Comparison of ENCODE assay signal across 13 cellular contexts in genomic region chr22:45757068-45757467, GRCh38.
DNase-seq lines count a peak whose midpoint lies in the region; ATAC-seq, FAIRE-seq and TF ChIP-seq lines count a peak whose summit lies in the region.
"Had no signal": no experiment of that assay in that cellular context is flagged by ENCODE, and none has a peak within 500 bp of the region (broad histone marks: within the 10 kb centered on the region; RNA-seq: fewer than 3 reads in every experiment).

No MANE protein-coding gene starts in this region.

- H3K4me2 ChIP-seq in astrocyte (ENCODE audit: low read length), result peak overlapping the region; percentile 46
- peak overlapping the region; percentile 6 for H3K4me2 ChIP-seq in trophoblast cell (ENCODE audit: low read length)

- no peak overlapping the region for H3K18ac ChIP-seq in trophoblast cell (ENCODE audit: low read length)

- peaks cover 9% of the 10 kb centered on the region for H3K4me1 ChIP-seq in astrocyte (ENCODE audit: insufficient read depth, low read length)
- peaks cover 2 to 12% of the 10 kb centered on the region in 2 experiments for H3K4me1 ChIP-seq in trophoblast cell (ENCODE audit: control insufficient read depth in 1 of 2, insufficient read depth in 2 of 2, low read length in 2 of 2)

- H3K27me3 Mint-ChIP-seq in astrocyte (ENCODE audit: low read depth, unreplicated experiment), result no peaks in the 10 kb centered on the region
- H3K27me3 Mint-ChIP-seq: activated T-helper 17 cell treated with anti-CD3 and anti-CD28 coated beads, Interleukin-2, amount 50 U/mL, for 72 hours; B cell; effector memory CD8-positive, alpha-beta T cell had no signal

- H4K12ac ChIP-seq in trophoblast cell (ENCODE audit: low read depth, low read length), result no peak overlapping the region

- H2BK5ac ChIP-seq in trophoblast cell (ENCODE audit: low read depth, low read length, poor library complexity), result no peak overlapping the region

- H3K79me1 ChIP-seq in trophoblast cell (ENCODE audit: low read length), result peaks cover 2% of the 10 kb centered on the region

- H3K79me2 ChIP-seq in astrocyte (ENCODE audit: insufficient read depth, low read length) (peaks cover 43% of the 10 kb centered on the region), trophoblast cell (ENCODE audit: control insufficient read depth, insufficient read depth, low read length, poor library complexity) (peaks cover 2% of the 10 kb centered on the region)

- H3K9me3 ChIP-seq in astrocyte (ENCODE audit: insufficient read depth, low read depth, low read length), result no peaks in the 10 kb centered on the region
- H3K9me3 ChIP-seq in trophoblast cell (ENCODE audit: insufficient read depth, low read depth, low read length), result no peaks in the 10 kb centered on the region
- H3K9me3 ChIP-seq: mucosa of descending colon had no signal

- H3K9me3 Mint-ChIP-seq in astrocyte (ENCODE audit: unreplicated experiment), result no peaks in the 10 kb centered on the region
- H3K9me3 Mint-ChIP-seq: activated T-helper 17 cell treated with anti-CD3 and anti-CD28 coated beads, Interleukin-2, amount 50 U/mL, for 72 hours; effector memory CD8-positive, alpha-beta T cell had no signal

- H3K4me1 Mint-ChIP-seq in astrocyte (ENCODE audit: low read depth, unreplicated experiment), result peaks cover 8% of the 10 kb centered on the region

- H2BK12ac ChIP-seq in trophoblast cell (ENCODE audit: low read length), result no peak overlapping the region

- no CpG with 5 or more reads among the region's 14 CpGs for WGBS in trophoblast cell (ENCODE audit: extremely low coverage, insufficient coverage, insufficient read length)

- H4K8ac ChIP-seq in trophoblast cell (ENCODE audit: low read depth, low read length), result no peak overlapping the region

- H3K4ac ChIP-seq in trophoblast cell (ENCODE audit: low read depth, low read length), result no peak overlapping the region

- no peak overlapping the region for H3K14ac ChIP-seq in trophoblast cell (ENCODE audit: low read length)

- ATAC-seq in GM18870 (IDR thresholded peaks at IDR 0.05; ENCODE audit: unreplicated experiment) (no peak), GM18520 (IDR thresholded peaks at IDR 0.05; ENCODE audit: unreplicated experiment) (no peak)
- ATAC-seq: activated T-helper 17 cell treated with anti-CD3 and anti-CD28 coated beads, Interleukin-2, amount 50 U/mL, for 72 hours; effector memory CD8-positive, alpha-beta T cell; mucosa of descending colon had no signal

- no peaks in the 10 kb centered on the region for H3K27me3 ChIP-seq in astrocyte (ENCODE audit: insufficient read depth, low read length)
- H3K27me3 ChIP-seq in trophoblast cell (ENCODE audit: insufficient read depth, low read length), result no peaks in the 10 kb centered on the region

- no peak overlapping the region for H2BK120ac ChIP-seq in trophoblast cell (ENCODE audit: insufficient read depth, low read length, poor library complexity)

- no peak overlapping the region for H3K23ac ChIP-seq in trophoblast cell (ENCODE audit: low read length)

- H3K27ac Mint-ChIP-seq in astrocyte (ENCODE audit: unreplicated experiment), result no peak overlapping the region
- H3K27ac Mint-ChIP-seq: activated T-helper 17 cell treated with anti-CD3 and anti-CD28 coated beads, Interleukin-2, amount 50 U/mL, for 72 hours; B cell; effector memory CD8-positive, alpha-beta T cell had no signal

- DNase-seq in AG20443 (ENCODE audit: low spot score) (peak; percentile 73), astrocyte (ENCODE audit: low read depth) (peak; percentile 46), hypothalamus (lab: John Stamatoyannopoulos, UW) (peak in 32 of 51 donors; percentile 4 to 57 (median 30)), trophoblast cell (peak; percentile 66 to 72), SKM-1 treated with dmso at 0.1 percent for 144 hours (lab: John Stamatoyannopoulos, UW; ENCODE audit: unreplicated experiment) (no peak), NCI-H69 (lab: John Stamatoyannopoulos, UW) (no peak)
- DNase-seq: effector memory CD8-positive, alpha-beta T cell; mucosa of descending colon; stimulated activated CD4-positive, alpha-beta T cell treated with anti-CD3 and anti-CD28 coated beads, Interleukin-4, amount 100 ng/mL, for 24 hours had no signal

- H3K9ac ChIP-seq in astrocyte (ENCODE audit: low read length), result peak overlapping the region; percentile 25
- H3K9ac ChIP-seq in trophoblast cell (ENCODE audit: low read length), result no peak overlapping the region

- H4K91ac ChIP-seq in trophoblast cell (ENCODE audit: low read depth, low read length), result no peak overlapping the region

- H3K27ac ChIP-seq in astrocyte (ENCODE audit: low read depth, low read length) (peak overlapping the region; percentile 27), trophoblast cell (ENCODE audit: low read depth, low read length) (no peak overlapping the region)

- peaks cover 52% of the 10 kb centered on the region for H4K20me1 ChIP-seq in astrocyte (ENCODE audit: insufficient read depth, low read length)

- TF ChIP-seq CTCF in astrocyte (IDR thresholded peaks at IDR 0.05; ENCODE audit: insufficient read depth, low read depth, low read length), result no peak

- no peak overlapping the region for H2AK5ac ChIP-seq in trophoblast cell (ENCODE audit: low read length)

- peaks cover 17% of the 10 kb centered on the region for H3K36me3 Mint-ChIP-seq in astrocyte (ENCODE audit: low read depth, unreplicated experiment)

- peaks cover 4% of the 10 kb centered on the region for H3K36me3 ChIP-seq in astrocyte (ENCODE audit: insufficient read depth, low read length)
- peaks cover 8 to 14% of the 10 kb centered on the region in 2 experiments for H3K36me3 ChIP-seq in trophoblast cell (ENCODE audit: control insufficient read depth in 1 of 2, insufficient read depth in 2 of 2, low read length in 2 of 2)

- H3K4me3 Mint-ChIP-seq in astrocyte (ENCODE audit: unreplicated experiment), result no peak overlapping the region
- H3K4me3 Mint-ChIP-seq: activated T-helper 17 cell treated with anti-CD3 and anti-CD28 coated beads, Interleukin-2, amount 50 U/mL, for 72 hours; B cell; effector memory CD8-positive, alpha-beta T cell had no signal

- H3K4me3 ChIP-seq in astrocyte (ENCODE audit: insufficient read depth, low read depth, low read length) (no peak overlapping the region), trophoblast cell (ENCODE audit: low read depth, low read length) (no peak overlapping the region)
- H3K4me3 ChIP-seq: mucosa of descending colon had no signal

- H2AFZ ChIP-seq in astrocyte (ENCODE audit: low read depth, low read length) (no peak overlapping the region), trophoblast cell (ENCODE audit: insufficient read depth, low read length, poor library complexity) (no peak overlapping the region)

- FAIRE-seq in astrocyte (lab: Jason Lieb, UNC), result no peak

Comparison
In these comparisons a context has a peak if more than half of its experiments do, and no peak if none do; other contexts are left out.
1. DNase-seq: peak in AG20443 (single experiment), astrocyte (single experiment), hypothalamus (32 of 51) and trophoblast cell (2 of 2); none in SKM-1 treated with dmso at 0.1 percent for 144 hours (single experiment) and NCI-H69 (single experiment).